ENCODE assay signal across 31 cellular contexts in genomic region chr15:88887068-88887580, GRCh38.
"Had no signal": no experiment of that assay in that cellular context is flagged by ENCODE, and none has a peak within 500 bp of the region (broad histone marks: within the 10 kb centered on the region; RNA-seq: fewer than 3 reads in every experiment).

No MANE protein-coding gene starts in this region.

- H3K4me3 Mint-ChIP-seq: immature natural killer cell; nephron; neural crest cell; stimulated activated effector memory CD8-positive, alpha-beta T cell treated with anti-CD3 and anti-CD28 coated beads, Interleukin-12 subunit alpha, Interleukin-12 subunit beta, amount 100 ng/mL, for 72 hours; stimulated activated naive CD8-positive, alpha-beta T cell treated with anti-CD3 and anti-CD28 coated beads, Interleukin-15, amount 100 ng/mL, for 72 hours had no signal

- H3K27ac Mint-ChIP-seq: immature natural killer cell; nephron; progenitor cell of endocrine pancreas; stimulated activated effector memory CD8-positive, alpha-beta T cell treated with anti-CD3 and anti-CD28 coated beads, Interleukin-12 subunit alpha, Interleukin-12 subunit beta, amount 100 ng/mL, for 72 hours had no signal

- H3K4me1 Mint-ChIP-seq: immature natural killer cell; nephron; stimulated activated effector memory CD8-positive, alpha-beta T cell treated with anti-CD3 and anti-CD28 coated beads, Interleukin-12 subunit alpha, Interleukin-12 subunit beta, amount 100 ng/mL, for 72 hours had no signal

- H3K27ac ChIP-seq: left lung, lower lobe of right lung, neutrophil, ovary, skin epidermis, tibial nerve, upper lobe of left lung, vagina had no signal

- FAIRE-seq: islet of Langerhans, kidney had no signal

- H3K36me3 ChIP-seq: lower lobe of right lung, neutrophil, ovary, tibial nerve had no signal

- H3K9me3 ChIP-seq: left lung, lower lobe of right lung, neutrophil, ovary, tibial nerve, upper lobe of left lung, vagina had no signal

- H3K27me3 Mint-ChIP-seq: naive thymus-derived CD8-positive, alpha-beta T cell; progenitor cell of endocrine pancreas; stimulated activated naive CD8-positive, alpha-beta T cell treated with anti-CD3 and anti-CD28 coated beads, Interleukin-15, amount 100 ng/mL, for 72 hours had no signal

- H3K27me3 ChIP-seq: left lung, neutrophil, ovary, tibial nerve, upper lobe of left lung, vagina had no signal

- H3K4me1 ChIP-seq: left lung, lower lobe of right lung, tibial nerve, upper lobe of left lung, vagina had no signal

- H3K9me3 Mint-ChIP-seq: immature natural killer cell; naive thymus-derived CD8-positive, alpha-beta T cell; nephron; neural crest cell; stimulated activated effector memory CD8-positive, alpha-beta T cell treated with anti-CD3 and anti-CD28 coated beads, Interleukin-12 subunit alpha, Interleukin-12 subunit beta, amount 100 ng/mL, for 72 hours; stimulated activated naive CD8-positive, alpha-beta T cell treated with anti-CD3 and anti-CD28 coated beads, Interleukin-15, amount 100 ng/mL, for 72 hours had no signal

- H3K4me3 ChIP-seq: left lung, lower lobe of right lung, ovary, skin epidermis, tibial nerve, upper lobe of left lung, vagina had no signal

- ATAC-seq: left colon; left lung; lower lobe of right lung; naive thymus-derived CD8-positive, alpha-beta T cell; right cardiac atrium; sciatic nerve; stimulated activated effector memory CD8-positive, alpha-beta T cell treated with anti-CD3 and anti-CD28 coated beads, Interleukin-12 subunit alpha, Interleukin-12 subunit beta, amount 100 ng/mL, for 72 hours; stimulated activated naive CD8-positive, alpha-beta T cell treated with anti-CD3 and anti-CD28 coated beads, Interleukin-15, amount 100 ng/mL, for 72 hours had no signal

- DNase-seq: hypothalamus; immature natural killer cell; kidney; left colon; lower lobe of right lung; mammary epithelial cell; mesenchymal stem cell; naive thymus-derived CD8-positive, alpha-beta T cell; occipital lobe; ovary; retina; right cardiac atrium; stimulated activated CD4-positive, alpha-beta T cell treated with anti-CD3 and anti-CD28 coated beads, Interleukin-12 subunit alpha, Interleukin-12 subunit beta, amount 100 ng/mL, for 4 hours; stimulated activated CD4-positive, alpha-beta T cell treated with anti-CD3 and anti-CD28 coated beads, Interleukin-15, amount 100 ng/mL, for 24 hours; stimulated activated CD4-positive, alpha-beta T cell treated with anti-CD3 and anti-CD28 coated beads, Interleukin-2, amount 100 ng/mL, for 24 hours; stimulated activated CD4-positive, alpha-beta T cell treated with anti-CD3 and anti-CD28 coated beads, Interleukin-4, amount 100 ng/mL, for 24 hours; stimulated activated naive CD4-positive, alpha-beta T cell treated with Interleukin-2 at 50 U/mL for 16 hours; stimulated activated naive CD8-positive, alpha-beta T cell treated with anti-CD3 and anti-CD28 coated beads, Interleukin-15, amount 100 ng/mL, for 72 hours; substantia nigra; upper lobe of left lung had no signal
